ENCODE assay signal across 31 cellular contexts in genomic region chr18:74665346-74665745, GRCh38.
"Had no signal": no experiment of that assay in that cellular context is flagged by ENCODE, and none has a peak within 500 bp of the region (broad histone marks: within the 10 kb centered on the region; RNA-seq: fewer than 3 reads in every experiment).

No MANE protein-coding gene starts in this region.

- H3K4me2 ChIP-seq: neural progenitor cell had no signal

- H3K9me3 ChIP-seq: left lung, lower lobe of right lung, neutrophil, ovary, prostate gland, sigmoid colon, spleen, suprapubic skin, thoracic aorta, tibial artery, upper lobe of right lung had no signal

- H2AFZ ChIP-seq: neural progenitor cell had no signal

- H3K4me1 ChIP-seq: left lung, lower lobe of right lung, neural progenitor cell, prostate gland, spleen, suprapubic skin, tibial artery, upper lobe of right lung had no signal

- ATAC-seq: left colon; left lung; natural killer cell; right cardiac atrium; stimulated activated effector memory CD8-positive, alpha-beta T cell treated with anti-CD3 and anti-CD28 coated beads, Interleukin-12 subunit alpha, Interleukin-12 subunit beta, amount 100 ng/mL, for 72 hours; upper lobe of right lung had no signal

- H3K36me3 ChIP-seq: neural progenitor cell, ovary, prostate gland, upper lobe of right lung had no signal

- FAIRE-seq: islet of Langerhans, kidney, small intestine, urothelium cell line had no signal

- H3K27ac ChIP-seq: left lung, lower lobe of right lung, neural progenitor cell, neutrophil, ovary, prostate gland, sigmoid colon, spleen, suprapubic skin, thoracic aorta, tibial artery, upper lobe of right lung had no signal

- H3K27me3 ChIP-seq: left lung, neural progenitor cell, neutrophil, ovary, sigmoid colon, spleen, suprapubic skin, tibial artery, upper lobe of right lung had no signal

- DNase-seq: hypothalamus; immature natural killer cell; kidney; left colon; lower lobe of right lung; mammary epithelial cell; mesenchymal stem cell; naive B cell; natural killer cell; nephron progenitor cell; occipital lobe; ovary; retina; sigmoid colon; small intestine; spleen; stimulated activated CD4-positive, alpha-beta T cell treated with anti-CD3 and anti-CD28 coated beads, Interleukin-4, amount 100 ng/mL, for 24 hours; stimulated activated naive CD4-positive, alpha-beta T cell; tibial artery; trophoblast cell; upper lobe of right lung had no signal

- H3K4me3 ChIP-seq: left lung, lower lobe of right lung, neural progenitor cell, ovary, prostate gland, sigmoid colon, spleen, suprapubic skin, thoracic aorta, tibial artery, upper lobe of right lung had no signal

- H3K9ac ChIP-seq: neural progenitor cell had no signal
